In the genomic region with DNA sequence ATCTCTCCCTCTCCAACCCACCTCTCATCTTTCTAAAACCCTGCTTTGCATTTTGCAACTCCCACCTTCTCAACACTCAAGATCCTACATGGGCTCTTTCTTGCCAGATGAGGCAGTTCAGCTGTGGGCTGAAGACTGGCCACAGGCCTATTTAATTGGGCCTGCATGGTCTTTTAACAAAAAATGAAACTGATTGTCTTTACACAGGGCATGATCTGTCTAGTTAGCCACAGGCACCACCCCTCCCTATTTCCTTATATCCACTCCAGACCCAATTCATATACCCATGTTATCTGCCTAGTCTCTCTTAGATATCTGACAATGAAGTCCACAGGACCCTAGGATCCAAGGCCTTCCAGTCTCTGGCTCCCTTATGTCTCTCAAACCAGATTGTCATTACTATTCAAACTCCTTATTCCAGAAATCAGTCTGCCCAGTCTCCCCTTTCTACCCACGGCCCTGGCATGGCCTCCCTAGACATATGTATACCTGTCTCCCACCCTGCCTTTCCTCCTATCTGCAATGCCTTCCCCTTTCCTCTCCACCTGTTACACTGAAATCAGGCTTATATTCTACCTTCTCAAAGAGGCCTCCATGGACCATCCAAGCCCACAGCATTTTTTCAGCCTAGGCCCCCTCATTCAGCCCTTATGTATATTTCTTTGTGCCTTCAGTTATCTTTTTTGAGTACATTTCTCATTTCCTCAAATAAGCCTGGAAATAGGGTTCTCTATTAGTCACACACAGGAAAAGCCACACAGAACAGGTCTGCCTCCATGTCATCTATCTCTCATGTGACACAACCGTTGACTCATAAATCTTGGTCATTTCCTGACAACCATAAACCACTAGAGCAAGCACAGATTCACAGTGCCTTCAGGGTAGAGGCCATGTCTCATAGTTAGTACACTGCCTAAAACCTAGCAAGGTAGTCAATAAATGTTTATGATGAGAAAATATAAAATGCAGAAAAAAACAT, we compare ENCODE assay signal across 8 cellular contexts. TPM values are rescaled to one million over a fixed set of nuclear protein-coding genes. Genes with fewer than 3 reads are reported as not detected.
A peak's percentile ranks its signal among the peaks of the same experiment; 100 is the strongest.
DNase-seq lines count a peak whose midpoint lies in the region; ATAC-seq and TF ChIP-seq lines count a peak whose summit lies in the region.

No MANE protein-coding gene starts in this region.

- H3K4me2 ChIP-seq in OCI-LY3 (ENCODE audit: low read length) (peak overlapping the region; percentile 43), osteoblast (ENCODE audit: insufficient read depth, low read length) (no peak overlapping the region)

- ATAC-seq in GM18511 (IDR thresholded peaks at IDR 0.05; ENCODE audit: unreplicated experiment) = peak; percentile 97
- ATAC-seq in HG02938 (IDR thresholded peaks at IDR 0.05; ENCODE audit: unreplicated experiment) = peak; percentile 99
- ATAC-seq in psoas muscle = no peak

- peak; percentile 83 for DNase-seq in A172 (ENCODE audit: low spot score)
- peak; percentile 93 for DNase-seq in brain microvascular endothelial cell
- DNase-seq in osteoblast (ENCODE audit: insufficient read length, low spot score, missing footprints) = peak; percentile 77
- DNase-seq in Ammon's horn (ENCODE audit: low spot score) = no peak
- DNase-seq in psoas muscle = no peak

- in situ Hi-C loops in brain microvascular endothelial cell (cut with HindIII; ENCODE audit: low pct_ligation_motif_present, low sequenced_read_pairs) = no loop called here

- H3K27ac ChIP-seq in OCI-LY3 (ENCODE audit: low read length) (no peak overlapping the region), brain microvascular endothelial cell (peak overlapping the region; percentile 16), osteoblast (ENCODE audit: low read depth, low read length) (peak overlapping the region; percentile 51), psoas muscle (no peak overlapping the region)

- no peak overlapping the region for H3K9ac ChIP-seq in OCI-LY3 (ENCODE audit: low read length)

- peak overlapping the region; percentile 77; the same call in 1 of the 2 replicates for H2AFZ ChIP-seq in OCI-LY3 (ENCODE audit: low read depth, low read length)
- no peak overlapping the region for H2AFZ ChIP-seq in osteoblast (ENCODE audit: low read length)

- intact Hi-C loops in psoas muscle (cut with DNase I) = no loop called here

- H4K20me1 ChIP-seq in OCI-LY3 (ENCODE audit: insufficient read depth, low read length) (no peaks in the 10 kb centered on the region), osteoblast (ENCODE audit: insufficient read depth, low read length) (no peaks in the 10 kb centered on the region)

- H3K27me3 ChIP-seq in OCI-LY3 (ENCODE audit: low read depth, low read length) (no peaks in the 10 kb centered on the region), brain microvascular endothelial cell (replicated peaks) (no peaks in the 10 kb centered on the region), osteoblast (ENCODE audit: insufficient read depth, low read length) (no peaks in the 10 kb centered on the region), psoas muscle (ENCODE audit: insufficient read depth in 3 of 3, low read length in 2 of 3) (no peaks in the 10 kb centered on the region)

- H3K36me3 ChIP-seq in OCI-LY3 (replicated peaks; ENCODE audit: low read depth, low read length) (no peaks in the 10 kb centered on the region), brain microvascular endothelial cell (replicated peaks) (no peaks in the 10 kb centered on the region), osteoblast (ENCODE audit: insufficient read depth, low read length) (no peaks in the 10 kb centered on the region), psoas muscle (ENCODE audit: insufficient read depth in 1 of 2, low read depth in 1 of 2) (no peaks in the 10 kb centered on the region)

- no peak for TF ChIP-seq CTCF in OCI-LY3 (IDR thresholded peaks at IDR 0.05; ENCODE audit: low read depth, low read length)
- no peak for TF ChIP-seq CTCF in brain microvascular endothelial cell (IDR thresholded peaks at IDR 0.05; ENCODE audit: low read depth, low read length, missing control alignments)
- no peak for TF ChIP-seq CTCF in osteoblast (IDR thresholded peaks at IDR 0.05; ENCODE audit: extremely low read depth, low read depth, low read length)
- TF ChIP-seq CTCF in psoas muscle (IDR thresholded peaks at IDR 0.05) = no peak

- H3K79me2 ChIP-seq in OCI-LY3 (ENCODE audit: low read length) = no peaks in the 10 kb centered on the region
- no peaks in the 10 kb centered on the region for H3K79me2 ChIP-seq in osteoblast (ENCODE audit: insufficient read depth, low read length)

- 56 to 69% (median 57%) methylated on average over 2 of the region's 2 CpGs for WGBS in psoas muscle, 3 donors

- H3K9me3 ChIP-seq in OCI-LY3 (ENCODE audit: insufficient read depth, low read length) (no peaks in the 10 kb centered on the region), osteoblast (ENCODE audit: low read depth, low read length) (no peaks in the 10 kb centered on the region), psoas muscle (no peaks in the 10 kb centered on the region)

- H3K4me3 ChIP-seq in OCI-LY3 (ENCODE audit: low read length) (no peak overlapping the region), brain microvascular endothelial cell (ENCODE audit: low read depth, low read length) (no peak overlapping the region), osteoblast (ENCODE audit: insufficient read depth, low read length) (no peak overlapping the region), psoas muscle (no peak overlapping the region)

- H3K4me1 ChIP-seq in OCI-LY3 (ENCODE audit: low read length) (peaks cover 13% of the 10 kb centered on the region), osteoblast (ENCODE audit: insufficient read depth, low read length) (peaks cover 20% of the 10 kb centered on the region), psoas muscle (no peaks in the 10 kb centered on the region)

RNA-seq across cellular contexts. Expression of a gene that starts 39.0 kb away (rescaled TPM):
- total RNA-seq in A172 (2014; rRNA removed; shearing (Covaris generic)) = not detected in 2 replicates
- 0.29 TPM in 1 of 2 replicates, not detected in the other for total RNA-seq in osteoblast
- under 1 TPM in 1 of 4 donors, not detected in 3; 0.20 TPM for total RNA-seq in psoas muscle
- polyA plus RNA-seq in psoas muscle = under 1 TPM in 2 of 3 donors, not detected in 1; 0.01 to 0.03 TPM

Comparison
In these comparisons a context has a peak if more than half of its experiments do, and no peak if none do; other contexts are left out.
1. DNase-seq: peak in A172 (single experiment), brain microvascular endothelial cell (single experiment) and osteoblast (single experiment); none in Ammon's horn (single experiment) and psoas muscle (0 of 2).
2. ATAC-seq: peak in GM18511 (single experiment) and HG02938 (single experiment); none in psoas muscle (0 of 4).
3. H3K27ac ChIP-seq: peak in brain microvascular endothelial cell (single experiment) and osteoblast (single experiment); none in OCI-LY3 (single experiment) and psoas muscle (single experiment).